In genomic region chr13:28022848-28023518, GRCh38 we compare ENCODE assay signal across 1 cellular context.
TF ChIP-seq lines count a peak whose summit lies in the region.

No MANE protein-coding gene starts in this region.

TF ChIP-seq in IMR-90, 13 proteins besides CTCF, POLR2A, EP300 and RAD21:
- TF ChIP-seq ELK1 (IDR thresholded peaks at IDR 0.05; ENCODE audit: borderline replicate concordance, low read depth, low read length) = no peak
